ENCODE assay signal across 22 cellular contexts in genomic region chr14:24256960-24257359, GRCh38.
"Had no signal": no experiment of that assay in that cellular context is flagged by ENCODE, and none has a peak within 500 bp of the region (broad histone marks: within the 10 kb centered on the region; RNA-seq: fewer than 3 reads in every experiment).

No MANE protein-coding gene starts in this region.

- ATAC-seq: activated CD4-positive, alpha-beta T cell treated with anti-CD3 and anti-CD28 coated beads for 36 hours; left lung; natural killer cell; stimulated activated memory B cell treated with anti-CD40 and anti-IgM and Interleukin-4, amounts not matched to agents 10 μg/mL and 1 μg/mL and 100 μg/mL, for 72 hours; T-cell had no signal

- H3K36me3 ChIP-seq: ovary, right atrium auricular region, transverse colon, vagina had no signal

- H3K4me1 ChIP-seq: left lung, psoas muscle, right atrium auricular region, transverse colon had no signal

- DNase-seq: activated B cell treated with CpG ODN at 0.5 μM for 24 hours; activated CD4-positive, alpha-beta T cell treated with anti-CD3 and anti-CD28 coated beads for 36 hours; activated CD4-positive, alpha-beta T cell treated with anti-CD3 and anti-CD28 coated beads, Interleukin-2, amount 50 U/mL, for 4 hours; activated CD8-positive, alpha-beta memory T cell treated with anti-CD3 and anti-CD28 coated beads for 24 hours; activated CD8-positive, alpha-beta memory T cell treated with anti-CD3 and anti-CD28 coated beads, Interleukin-2, amount 50 U/mL, for 4 hours; activated naive CD4-positive, alpha-beta T cell; activated T-cell treated with anti-CD3 and anti-CD28 coated beads, Interleukin-2, amount 50 U/mL, for 24 hours; amniotic stem cell; foreskin fibroblast; midbrain; natural killer cell; psoas muscle; stimulated activated CD4-positive, alpha-beta T cell treated with anti-CD3 and anti-CD28 coated beads, Interleukin-2, amount 100 ng/mL, for 24 hours; T-cell; T1000; transverse colon had no signal

- H3K9me3 ChIP-seq: left lung, ovary, psoas muscle, right atrium auricular region, transverse colon, vagina had no signal

- H3K27me3 ChIP-seq: left lung, ovary, right atrium auricular region, transverse colon, vagina had no signal

- H3K4me3 ChIP-seq: left lung, ovary, psoas muscle, right atrium auricular region, skin epidermis, transverse colon, vagina had no signal

- H3K27ac ChIP-seq: left lung, ovary, psoas muscle, right atrium auricular region, skin epidermis, transverse colon, vagina had no signal
